2 cellular contexts compared by ENCODE assay signal in the genomic region with DNA sequence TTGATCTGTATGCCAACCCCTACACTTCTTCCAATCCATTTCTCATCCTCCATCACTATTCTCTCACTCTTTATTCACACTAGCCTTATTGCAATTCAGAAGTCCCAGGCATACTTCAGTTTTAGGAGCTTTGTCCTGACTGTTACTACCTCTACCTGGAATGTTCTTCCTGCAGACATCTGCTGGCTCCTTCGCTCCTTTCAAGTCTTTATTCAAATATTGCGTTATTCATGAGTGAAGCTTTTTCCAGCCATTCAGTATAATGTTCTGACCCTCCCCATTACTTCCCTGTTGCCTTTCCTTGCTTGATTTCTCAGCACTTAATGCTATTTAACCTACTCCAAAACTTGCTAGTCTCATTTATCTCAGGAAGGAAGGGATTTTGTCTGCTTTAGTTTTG.
TF ChIP-seq lines count a peak whose summit lies in the region.

No MANE protein-coding gene starts in this region.

TF ChIP-seq in A549, 52 proteins besides CTCF, POLR2A, EP300 and RAD21:
- TF ChIP-seq TP53 (CRISPR knock-in tag; IDR thresholded peaks at IDR 0.05) (no peak), CEBPB (IDR thresholded peaks at IDR 0.05) (no peak), USF2 (IDR thresholded peaks at IDR 0.05) (no peak), HOXA7 (CRISPR knock-in tag; IDR thresholded peaks at IDR 0.05) (no peak), HOXB13 (CRISPR knock-in tag; IDR thresholded peaks at IDR 0.05; ENCODE audit: low read depth) (no peak), SMC3 (IDR thresholded peaks at IDR 0.05) (no peak), MYC (IDR thresholded peaks at IDR 0.05; ENCODE audit: borderline replicate concordance, low read length) (no peak)
- TF ChIP-seq, protein P1, sequence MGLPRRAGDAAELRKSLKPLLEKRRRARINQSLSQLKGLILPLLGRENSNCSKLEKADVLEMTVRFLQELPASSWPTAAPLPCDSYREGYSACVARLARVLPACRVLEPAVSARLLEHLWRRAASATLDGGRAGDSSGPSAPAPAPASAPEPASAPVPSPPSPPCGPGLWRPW (IDR thresholded peaks at IDR 0.05) = no peak
TF ChIP-seq in A549: peak in this region for 0.

TF ChIP-seq in K562, 482 proteins besides CTCF, POLR2A, EP300 and RAD21:
- TF ChIP-seq, protein P2, sequence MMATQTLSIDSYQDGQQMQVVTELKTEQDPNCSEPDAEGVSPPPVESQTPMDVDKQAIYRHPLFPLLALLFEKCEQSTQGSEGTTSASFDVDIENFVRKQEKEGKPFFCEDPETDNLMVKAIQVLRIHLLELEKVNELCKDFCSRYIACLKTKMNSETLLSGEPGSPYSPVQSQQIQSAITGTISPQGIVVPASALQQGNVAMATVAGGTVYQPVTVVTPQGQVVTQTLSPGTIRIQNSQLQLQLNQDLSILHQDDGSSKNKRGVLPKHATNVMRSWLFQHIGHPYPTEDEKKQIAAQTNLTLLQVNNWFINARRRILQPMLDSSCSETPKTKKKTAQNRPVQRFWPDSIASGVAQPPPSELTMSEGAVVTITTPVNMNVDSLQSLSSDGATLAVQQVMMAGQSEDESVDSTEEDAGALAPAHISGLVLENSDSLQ (IDR thresholded peaks at IDR 0.05) = peak; percentile 52
- TF ChIP-seq SMARCE1 (IDR thresholded peaks at IDR 0.05) (no peak), ZNF655 (CRISPR knock-in tag; IDR thresholded peaks at IDR 0.05) (no peak), ARID1B (IDR thresholded peaks at IDR 0.05) (0 out of 2 replicates have a peak, but pooled peaks have one; percentile 3)
